22 cellular contexts compared by ENCODE assay signal in genomic region chr5:2238732-2239131, GRCh38.
DNase-seq lines count a peak whose midpoint lies in the region; ATAC-seq, FAIRE-seq and TF ChIP-seq lines count a peak whose summit lies in the region.
"Had no signal": no experiment of that assay in that cellular context is flagged by ENCODE, and none has a peak within 500 bp of the region (broad histone marks: within the 10 kb centered on the region; RNA-seq: fewer than 3 reads in every experiment).

No MANE protein-coding gene starts in this region.

- H3K4me1 ChIP-seq in lung (ENCODE audit: control insufficient read depth in 2 of 2, insufficient read depth in 2 of 2, low read length in 2 of 2) (no peaks in the 10 kb centered on the region), pancreas (no peaks in the 10 kb centered on the region)
- H3K4me1 ChIP-seq: A549, Caco-2 had no signal

- no peaks in the 10 kb centered on the region for H3K36me3 Mint-ChIP-seq in activated CD8-positive, alpha-beta memory T cell treated with anti-CD3 and anti-CD28 coated beads, Interleukin-2, amount 10 ng/mL, durations not matched to agents 7 days and 5 days
- H3K36me3 Mint-ChIP-seq: CD8-positive, alpha-beta T cell had no signal

- H3K9me3 ChIP-seq in lung (ENCODE audit: control insufficient read depth in 2 of 2, insufficient read depth in 1 of 2, low read length in 1 of 2) (peaks cover 3 to 6% of the 10 kb centered on the region in 2 donors), pancreas (no peaks in the 10 kb centered on the region)
- H3K9me3 ChIP-seq: A549 had no signal

- TF ChIP-seq CTCF in lung (IDR thresholded peaks at IDR 0.05; ENCODE audit: control extremely low read depth, extremely low read depth) (no peak), pancreas (IDR thresholded peaks at IDR 0.05) (no peak)

- H3K4me1 Mint-ChIP-seq in activated CD8-positive, alpha-beta memory T cell treated with anti-CD3 and anti-CD28 coated beads, Interleukin-2, amount 10 ng/mL, durations not matched to agents 7 days and 5 days: no peaks in the 10 kb centered on the region
- no peaks in the 10 kb centered on the region for H3K4me1 Mint-ChIP-seq in stimulated activated naive CD8-positive, alpha-beta T cell treated with anti-CD3 and anti-CD28 coated beads, Interleukin-15, amount 100 ng/mL, for 72 hours
- H3K4me1 Mint-ChIP-seq: B cell had no signal

- no peak for FAIRE-seq in pancreas (lab: Jason Lieb, UNC)
- FAIRE-seq: A549, D721Med, G401.6, GM12891, GM19239 had no signal

- H3K4me3 ChIP-seq in lung (no peak overlapping the region), pancreas (no peak overlapping the region)
- H3K4me3 ChIP-seq: A549; BLaER1 treated with 17β-estradiol and CSF1 and Interleukin-3, amounts not matched to agents 10 nM and 100 nM had no signal

- no peak overlapping the region for H3K4me3 Mint-ChIP-seq in activated CD8-positive, alpha-beta memory T cell treated with anti-CD3 and anti-CD28 coated beads, Interleukin-2, amount 10 ng/mL, durations not matched to agents 7 days and 5 days
- H3K4me3 Mint-ChIP-seq in stimulated activated naive CD8-positive, alpha-beta T cell treated with anti-CD3 and anti-CD28 coated beads, Interleukin-15, amount 100 ng/mL, for 72 hours: no peak overlapping the region
- H3K4me3 Mint-ChIP-seq: B cell; CD4-positive, alpha-beta T cell; CD8-positive, alpha-beta T cell had no signal

- no peak for ATAC-seq in activated CD8-positive, alpha-beta memory T cell treated with anti-CD3 and anti-CD28 coated beads, Interleukin-2, amount 10 ng/mL, durations not matched to agents 7 days and 5 days
- no peak for ATAC-seq in stimulated activated naive CD8-positive, alpha-beta T cell treated with anti-CD3 and anti-CD28 coated beads, Interleukin-15, amount 100 ng/mL, for 72 hours
- no peak for ATAC-seq in stimulated activated naive CD8-positive, alpha-beta T cell treated with anti-CD3 and anti-CD28 coated beads, Interleukin-15, Interleukin-2, amounts not matched to agents 100 U/mL and 50 U/mL, for 24 hours
- ATAC-seq in lung (ENCODE audit: insufficient read depth, low FRiP score) (no peak), pancreas (no peak)
- ATAC-seq: A549; CD8-positive, alpha-beta T cell had no signal

- intact Hi-C loops in pancreas (cut with DNase I): no loop called here

- H3K27ac ChIP-seq in lung (ENCODE audit: low read depth in 1 of 2, low read length in 1 of 2): no peak overlapping the region
- H3K27ac ChIP-seq in pancreas: no peak overlapping the region
- H3K27ac ChIP-seq: 22Rv1, A549, C4-2B had no signal

- no peak overlapping the region for H3K27ac Mint-ChIP-seq in activated CD8-positive, alpha-beta memory T cell treated with anti-CD3 and anti-CD28 coated beads, Interleukin-2, amount 10 ng/mL, durations not matched to agents 7 days and 5 days
- H3K27ac Mint-ChIP-seq in stimulated activated naive CD8-positive, alpha-beta T cell treated with anti-CD3 and anti-CD28 coated beads, Interleukin-15, amount 100 ng/mL, for 72 hours: peak overlapping the region; percentile 8 to 29
- H3K27ac Mint-ChIP-seq: B cell; CD4-positive, alpha-beta T cell; CD8-positive, alpha-beta T cell had no signal

- H3K9me3 Mint-ChIP-seq in activated CD8-positive, alpha-beta memory T cell treated with anti-CD3 and anti-CD28 coated beads, Interleukin-2, amount 10 ng/mL, durations not matched to agents 7 days and 5 days (ENCODE audit: low read depth): peaks cover 10% of the 10 kb centered on the region
- peaks cover 8 to 39% of the 10 kb centered on the region in 2 donors for H3K9me3 Mint-ChIP-seq in stimulated activated naive CD8-positive, alpha-beta T cell treated with anti-CD3 and anti-CD28 coated beads, Interleukin-15, amount 100 ng/mL, for 72 hours

- peak; percentile 7 for DNase-seq in activated CD8-positive, alpha-beta memory T cell treated with anti-CD3 and anti-CD28 coated beads, Interleukin-2, amount 10 ng/mL, durations not matched to agents 7 days and 5 days
- DNase-seq in activated CD8-positive, alpha-beta memory T cell treated with anti-CD3 and anti-CD28 coated beads for 24 hours: no peak
- no peak for DNase-seq in stimulated activated naive CD8-positive, alpha-beta T cell treated with anti-CD3 and anti-CD28 coated beads, Interleukin-15, amount 100 ng/mL, for 72 hours
- no peak for DNase-seq in stimulated activated naive CD8-positive, alpha-beta T cell treated with anti-CD3 and anti-CD28 coated beads, Interleukin-15, Interleukin-2, amounts not matched to agents 100 U/mL and 50 U/mL, for 24 hours
- DNase-seq in lung (ENCODE audit: low spot score) (peak; percentile 10), pancreas (no peak)
- DNase-seq: AML-193; Caco-2; Calu3; CD4-positive, alpha-beta T cell; CD8-positive, alpha-beta T cell; DMS79 treated with DMSO at 0.1 percent for 48 hours; GF-D8 had no signal

- no peaks in the 10 kb centered on the region for H3K27me3 ChIP-seq in lung (ENCODE audit: control insufficient read depth, insufficient read depth)
- no peaks in the 10 kb centered on the region for H3K27me3 ChIP-seq in pancreas
- H3K27me3 ChIP-seq: BLaER1 treated with 17β-estradiol and CSF1 and Interleukin-3, amounts not matched to agents 10 nM and 100 nM had no signal

- CTCF ChIA-PET in activated CD8-positive, alpha-beta memory T cell treated with anti-CD3 and anti-CD28 coated beads, Interleukin-2, amount 10 ng/mL, durations not matched to agents 7 days and 5 days (lab: Charles Lee): no interaction called here

- H3K27me3 Mint-ChIP-seq in activated CD8-positive, alpha-beta memory T cell treated with anti-CD3 and anti-CD28 coated beads, Interleukin-2, amount 10 ng/mL, durations not matched to agents 7 days and 5 days: no peaks in the 10 kb centered on the region
- peaks cover 11% of the 10 kb centered on the region for H3K27me3 Mint-ChIP-seq in stimulated activated naive CD8-positive, alpha-beta T cell treated with anti-CD3 and anti-CD28 coated beads, Interleukin-15, amount 100 ng/mL, for 72 hours
- H3K27me3 Mint-ChIP-seq: B cell had no signal

- H3K36me3 ChIP-seq in lung (ENCODE audit: control insufficient read depth in 2 of 2, insufficient read depth in 2 of 2, low read length in 2 of 2) (no peaks in the 10 kb centered on the region), pancreas (no peaks in the 10 kb centered on the region)
- H3K36me3 ChIP-seq: BLaER1 treated with 17β-estradiol and CSF1 and Interleukin-3, amounts not matched to agents 10 nM and 100 nM had no signal

- WGBS in lung, 2 donors: 84 to 85% methylated on average over 6 of the region's 6 CpGs
- WGBS in pancreas, 2 donors: 62 to 69% methylated on average over 6 of the region's 6 CpGs

Comparison
In these comparisons a context has a peak if more than half of its experiments do, and no peak if none do; other contexts are left out.
1. DNase-seq: peak in activated CD8-positive, alpha-beta memory T cell treated with anti-CD3 and anti-CD28 coated beads, Interleukin-2, amount 10 ng/mL, durations not matched to agents 7 days and 5 days (single experiment) and lung (single experiment); none in activated CD8-positive, alpha-beta memory T cell treated with anti-CD3 and anti-CD28 coated beads for 24 hours (single experiment), stimulated activated naive CD8-positive, alpha-beta T cell treated with anti-CD3 and anti-CD28 coated beads, Interleukin-15, amount 100 ng/mL, for 72 hours (0 of 2), stimulated activated naive CD8-positive, alpha-beta T cell treated with anti-CD3 and anti-CD28 coated beads, Interleukin-15, Interleukin-2, amounts not matched to agents 100 U/mL and 50 U/mL, for 24 hours (single experiment) and pancreas (0 of 6).